28 cellular contexts compared by ENCODE assay signal in genomic region chr10:11887381-11888227, GRCh38.
A peak's percentile ranks its signal among the peaks of the same experiment; 100 is the strongest.
DNase-seq lines count a peak whose midpoint lies in the region; ATAC-seq and TF ChIP-seq lines count a peak whose summit lies in the region.
"Had no signal": no experiment of that assay in that cellular context is flagged by ENCODE, and none has a peak within 500 bp of the region (broad histone marks: within the 10 kb centered on the region; RNA-seq: fewer than 3 reads in every experiment).

No MANE protein-coding gene starts in this region.

- no peaks in the 10 kb centered on the region for H3K27me3 Mint-ChIP-seq in neural crest cell (ENCODE audit: low read depth)
- H3K27me3 Mint-ChIP-seq: activated CD4-positive, alpha-beta T cell treated with anti-CD3 and anti-CD28 coated beads, Interleukin-2, amount 10 ng/mL, durations not matched to agents 7 days and 5 days; CD4-positive, CD25-positive, alpha-beta regulatory T cell; naive B cell; type B pancreatic cell had no signal

- POLR2A ChIA-PET in RWPE1 (lab: Yijun Ruan, JAX; ENCODE audit: low non-redundant PET) = no interaction called here

- CTCF ChIA-PET in RWPE1 (lab: Yijun Ruan, JAX) = interaction anchor here (0.6 to 2.4 kb wide), 2 partner anchors 10 to 105 kb away, joined by 3 to 9 read pairs; no protein-coding TSS in a partner anchor

- H3K9me3 ChIP-seq in aorta (ENCODE audit: control insufficient read depth, low read length) = no peaks in the 10 kb centered on the region
- H3K9me3 ChIP-seq: pancreas had no signal

- no peaks in the 10 kb centered on the region for H3K36me3 ChIP-seq in aorta (ENCODE audit: control insufficient read depth in 1 of 2, insufficient read depth in 2 of 2, low read length in 1 of 2)
- H3K36me3 ChIP-seq: pancreas had no signal

- DNase-seq in RWPE1 (ENCODE audit: low spot score) (no peak), neural crest cell (ENCODE audit: low read depth, low spot score) (no peak), aorta (peak; percentile 28 to 59), omental fat pad (ENCODE audit: low spot score) (no peak), RKO (ENCODE audit: low spot score) (no peak)
- DNase-seq: activated CD4-positive, alpha-beta T cell treated with anti-CD3 and anti-CD28 coated beads, Interleukin-2, amount 10 ng/mL, durations not matched to agents 7 days and 5 days; activated naive CD4-positive, alpha-beta T cell; activated T-cell treated with anti-CD3 and anti-CD28 coated beads, Interleukin-2, amount 50 U/mL, for 48 hours; CD4-positive, CD25-positive, alpha-beta regulatory T cell; GM23248; left ventricle myocardium superior; MM.1S; naive B cell; NCI-H1417; NCI-H2107; NCI-H446; NCI-H774; pancreas; retina; small intestine; stimulated activated CD4-positive, alpha-beta T cell treated with anti-CD3 and anti-CD28 coated beads, Interleukin-1b, Interleukin-23, amount 100 ng/mL, for 48 hours; stimulated activated CD8-positive, alpha-beta memory T cell treated with anti-CD3 and anti-CD28 coated beads, Interleukin-4, amount 100 ng/mL, for 48 hours had no signal

- ATAC-seq in GM21717 (IDR thresholded peaks at IDR 0.05; ENCODE audit: unreplicated experiment) = peak; percentile 19
- no peak for ATAC-seq in aorta (ENCODE audit: low FRiP score)
- no peak for ATAC-seq in omental fat pad (ENCODE audit: low FRiP score)
- ATAC-seq in HG02885 (IDR thresholded peaks at IDR 0.05; ENCODE audit: poor library complexity, unreplicated experiment) = no peak
- ATAC-seq: left ventricle myocardium superior, pancreas had no signal

- H3K27ac ChIP-seq in RWPE1 = peak overlapping the region; percentile 95
- H3K27ac ChIP-seq in aorta (ENCODE audit: low read depth in 1 of 2, low read length in 2 of 2) = no peak overlapping the region
- H3K27ac ChIP-seq: GM23248, pancreas, VCaP had no signal

- H3K27me3 ChIP-seq in aorta (ENCODE audit: control insufficient read depth in 1 of 2, insufficient read depth in 2 of 2, low read length in 1 of 2) = no peaks in the 10 kb centered on the region
- H3K27me3 ChIP-seq: pancreas had no signal

- H3K27ac Mint-ChIP-seq in neural crest cell (ENCODE audit: unreplicated experiment) = peak overlapping the region; percentile 19
- H3K27ac Mint-ChIP-seq: activated CD4-positive, alpha-beta T cell treated with anti-CD3 and anti-CD28 coated beads, Interleukin-2, amount 10 ng/mL, durations not matched to agents 7 days and 5 days; CD4-positive, CD25-positive, alpha-beta regulatory T cell; T-helper 2 cell treated with Interferon-gamma antibody and Interleukin-4, amounts not matched to agents 5 μg/mL and 100 μg/mL, for 36 hours; type B pancreatic cell had no signal

- H3K4me1 Mint-ChIP-seq in neural crest cell = peaks cover 5% of the 10 kb centered on the region
- H3K4me1 Mint-ChIP-seq: brain, naive B cell had no signal

- no peaks in the 10 kb centered on the region for H3K36me3 Mint-ChIP-seq in neural crest cell (ENCODE audit: low read depth)
- H3K36me3 Mint-ChIP-seq: brain; CD4-positive, CD25-positive, alpha-beta regulatory T cell; naive B cell; type B pancreatic cell had no signal

- WGBS in aorta, 2 donors = 89 to 92% methylated on average over 16 of the region's 16 CpGs

- H3K4me1 ChIP-seq in aorta (ENCODE audit: control insufficient read depth in 1 of 2, insufficient read depth in 2 of 2, low read length in 2 of 2) = no peaks in the 10 kb centered on the region
- H3K4me1 ChIP-seq: pancreas had no signal

- TF ChIP-seq CTCF in RWPE1 (conservative IDR thresholded peaks at IDR 0.05; ENCODE audit: low read depth) (no peak), neural crest cell (conservative IDR thresholded peaks at IDR 0.05) (no peak), omental fat pad (IDR thresholded peaks at IDR 0.05) (no peak)

- no peak overlapping the region for H3K4me3 Mint-ChIP-seq in neural crest cell
- H3K4me3 Mint-ChIP-seq: activated CD4-positive, alpha-beta T cell treated with anti-CD3 and anti-CD28 coated beads, Interleukin-2, amount 10 ng/mL, durations not matched to agents 7 days and 5 days; brain; CD4-positive, CD25-positive, alpha-beta regulatory T cell; naive B cell; T-helper 2 cell treated with Interferon-gamma antibody and Interleukin-4, amounts not matched to agents 5 μg/mL and 100 μg/mL, for 36 hours; type B pancreatic cell had no signal

- intact Hi-C loops in aorta (cut with DNase I) = no loop called here

- H3K4me3 ChIP-seq in aorta (ENCODE audit: low read length in 2 of 2) = no peak overlapping the region
- H3K4me3 ChIP-seq: GM23248, pancreas had no signal

- H3K9me3 Mint-ChIP-seq in neural crest cell = no peaks in the 10 kb centered on the region
- H3K9me3 Mint-ChIP-seq: activated CD4-positive, alpha-beta T cell treated with anti-CD3 and anti-CD28 coated beads, Interleukin-2, amount 10 ng/mL, durations not matched to agents 7 days and 5 days; brain; CD4-positive, CD25-positive, alpha-beta regulatory T cell; naive B cell; T-helper 2 cell treated with Interferon-gamma antibody and Interleukin-4, amounts not matched to agents 5 μg/mL and 100 μg/mL, for 36 hours; type B pancreatic cell had no signal

Comparison
In these comparisons a context has a peak if more than half of its experiments do, and no peak if none do; other contexts are left out.
1. DNase-seq: peak in aorta (2 of 2); none in RWPE1 (single experiment), neural crest cell (single experiment), omental fat pad (single experiment) and RKO (single experiment).